ENCODE assay signal across 25 cellular contexts in genomic region chr1:71072273-71072672, GRCh38. TPM values are rescaled to one million over a fixed set of nuclear protein-coding genes. Genes with fewer than 3 reads are reported as not detected.
"Had no signal": no experiment of that assay in that cellular context is flagged by ENCODE, and none has a peak within 500 bp of the region (broad histone marks: within the 10 kb centered on the region; RNA-seq: fewer than 3 reads in every experiment).

No MANE protein-coding gene starts in this region.

- H3K4me3 ChIP-seq: ascending aorta, cardiac muscle cell, heart left ventricle, ovary, skin epidermis, stomach, thyroid gland had no signal

- H3K4me1 ChIP-seq: ascending aorta, foreskin keratinocyte, thyroid gland had no signal

- H3K9me3 Mint-ChIP-seq: activated naive CD4-positive, alpha-beta T cell treated with anti-CD3 and anti-CD28 coated beads, Interleukin-2, amount 50 U/mL, for 72 hours; brain; endodermal cell; immature natural killer cell; stimulated activated naive B cell treated with anti-CD40 and anti-IgM and Interleukin-4, amounts not matched to agents 10 μg/mL and 1 μg/mL and 100 μg/mL, for 72 hours had no signal

- H3K27ac ChIP-seq: ascending aorta, cardiac muscle cell, foreskin keratinocyte, heart left ventricle, ovary, skin epidermis, stomach, thyroid gland had no signal

- H3K27ac Mint-ChIP-seq: activated CD4-positive, alpha-beta T cell treated with anti-CD3 and anti-CD28 coated beads for 36 hours; brain; endodermal cell; progenitor cell of endocrine pancreas; stimulated activated naive B cell treated with anti-CD40 and anti-IgM and Interleukin-4, amounts not matched to agents 10 μg/mL and 1 μg/mL and 100 μg/mL, for 72 hours had no signal

- H3K27me3 ChIP-seq: ascending aorta, cardiac muscle cell, foreskin keratinocyte, heart left ventricle, ovary, stomach, thyroid gland had no signal

- H3K36me3 ChIP-seq: ovary had no signal

- H3K9me3 ChIP-seq: ascending aorta, heart left ventricle, ovary, stomach, thyroid gland had no signal

- H3K27me3 Mint-ChIP-seq: activated CD4-positive, alpha-beta T cell treated with anti-CD3 and anti-CD28 coated beads for 36 hours; brain; progenitor cell of endocrine pancreas; stimulated activated naive B cell treated with anti-CD40 and anti-IgM and Interleukin-4, amounts not matched to agents 10 μg/mL and 1 μg/mL and 100 μg/mL, for 72 hours had no signal

- ATAC-seq: activated CD4-positive, alpha-beta T cell treated with anti-CD3 and anti-CD28 coated beads for 36 hours; activated naive CD4-positive, alpha-beta T cell treated with anti-CD3 and anti-CD28 coated beads, Interleukin-2, amount 50 U/mL, for 72 hours; esophagus mucosa; foreskin keratinocyte; left colon; sciatic nerve; stimulated activated naive B cell treated with anti-CD40 and anti-IgM and Interleukin-4, amounts not matched to agents 10 μg/mL and 1 μg/mL and 100 μg/mL, for 72 hours had no signal

- H3K4me3 Mint-ChIP-seq: activated CD4-positive, alpha-beta T cell treated with anti-CD3 and anti-CD28 coated beads for 36 hours; brain; endodermal cell; immature natural killer cell; stimulated activated naive B cell treated with anti-CD40 and anti-IgM and Interleukin-4, amounts not matched to agents 10 μg/mL and 1 μg/mL and 100 μg/mL, for 72 hours had no signal

- FAIRE-seq: kidney had no signal

- DNase-seq: activated CD4-positive, alpha-beta T cell treated with anti-CD3 and anti-CD28 coated beads for 36 hours; activated CD4-positive, alpha-beta T cell treated with anti-CD3 and anti-CD28 coated beads, Interleukin-2, amount 50 U/mL, for 48 hours; activated CD4-positive, CD25-positive, alpha-beta regulatory T cell; activated gamma-delta T cell treated with Interleukin-2 at 50 U/mL for 16 hours; endodermal cell; foreskin keratinocyte; heart left ventricle; hypothalamus; immature natural killer cell; kidney; left colon; mammary epithelial cell; ovary; stimulated activated CD4-positive, alpha-beta T cell treated with anti-CD3 and anti-CD28 coated beads, Interleukin-4, amount 100 ng/mL, for 24 hours; stimulated activated naive B cell treated with anti-CD40 and anti-IgM and Interleukin-4, amounts not matched to agents 10 μg/mL and 1 μg/mL and 100 μg/mL, for 72 hours; stomach; thyroid gland had no signal

RNA-seq across cellular contexts. Expression of gene PTGER3, which starts 24.7 kb away (rescaled TPM):
- total RNA-seq: activated CD4-positive, alpha-beta T cell treated with anti-CD3 and anti-CD28 coated beads for 36 hours; foreskin keratinocyte; mammary epithelial cell had no signal
- polyA plus RNA-seq: foreskin keratinocyte, immature natural killer cell, mammary epithelial cell had no signal
